ENCODE assay signal across 22 cellular contexts in genomic region chr9:126070071-126070470, GRCh38.
"Had no signal": no experiment of that assay in that cellular context is flagged by ENCODE, and none has a peak within 500 bp of the region (broad histone marks: within the 10 kb centered on the region; RNA-seq: fewer than 3 reads in every experiment).

No MANE protein-coding gene starts in this region.

- H3K9me3 ChIP-seq: colonic mucosa, esophagus squamous epithelium, gastrocnemius medialis, heart right ventricle, left lung, lower lobe of right lung, mucosa of descending colon had no signal

- H3K27me3 ChIP-seq: colonic mucosa had no signal

- H3K36me3 ChIP-seq: colonic mucosa, esophagus squamous epithelium, gastrocnemius medialis, heart right ventricle, left lung, lower lobe of right lung had no signal

- H3K4me3 ChIP-seq: colonic mucosa, esophagus squamous epithelium, gastrocnemius medialis, heart right ventricle, left lung, lower lobe of right lung, mucosa of descending colon had no signal

- DNase-seq: colonic mucosa; cortex of kidney; effector CD8-positive, alpha-beta T cell; effector memory CD8-positive, alpha-beta T cell; erythroblast; esophagus squamous epithelium; foreskin fibroblast; foreskin melanocyte; gastrocnemius medialis; glutamatergic neuron; head of caudate nucleus; heart right ventricle; hippocampal formation; left cardiac atrium; left lung; left ventricle myocardium superior; lower lobe of right lung; mesenchymal stem cell; mucosa of descending colon; naive B cell had no signal

- H3K27ac ChIP-seq: colonic mucosa, epithelial cell of prostate, esophagus squamous epithelium, gastrocnemius medialis, heart right ventricle, left lung, lower lobe of right lung had no signal

- H3K4me1 ChIP-seq: colonic mucosa, esophagus squamous epithelium, gastrocnemius medialis, heart right ventricle, left lung, lower lobe of right lung had no signal

- ATAC-seq: effector memory CD8-positive, alpha-beta T cell; esophagus mucosa; gastrocnemius medialis; heart right ventricle; left cardiac atrium; left lung; left ventricle myocardium superior; lower lobe of right lung; mucosa of descending colon had no signal
